9 cellular contexts compared by ENCODE assay signal in genomic region chr3:184299488-184300376, GRCh38. TPM values are rescaled to one million over a fixed set of nuclear protein-coding genes. Genes with fewer than 3 reads are reported as not detected.
DNase-seq lines count a peak whose midpoint lies in the region; ATAC-seq and TF ChIP-seq lines count a peak whose summit lies in the region.
"Had no signal": no experiment of that assay in that cellular context is flagged by ENCODE, and none has a peak within 500 bp of the region (broad histone marks: within the 10 kb centered on the region; RNA-seq: fewer than 3 reads in every experiment).

No MANE protein-coding gene starts in this region.

- H3K4me2 ChIP-seq in IMR-90 (ENCODE audit: low read depth, low read length), result peak overlapping the region; percentile 95

- peak overlapping the region; percentile 97 for H3K4me3 Mint-ChIP-seq in Calu3 (ENCODE audit: low read depth, unreplicated experiment)

- CTCF ChIA-PET in Calu3 (lab: Charles Lee), result interaction anchor here (0.5 to 1.0 kb wide), 4 partner anchors 12 to 602 kb away, joined by 3 to 4 read pairs (median 3); partner anchors contain the start of gene YEATS2
- CTCF ChIA-PET in IMR-90 (lab: Yijun Ruan, JAX), result interaction anchor here (0.9 kb wide), 1 partner anchor 11 kb away, joined by 3 read pairs; no protein-coding TSS in a partner anchor

- TF ChIP-seq POLR2A in IMR-90 (IDR thresholded peaks at IDR 0.05; ENCODE audit: low read depth, low read length), result peak; percentile 61
- TF ChIP-seq POLR2A in body of pancreas (IDR thresholded peaks at IDR 0.05), result no peak
- TF ChIP-seq POLR2A in uterus (IDR thresholded peaks at IDR 0.05), result no peak

- peaks cover 27 to 49% of the 10 kb centered on the region in 2 experiments for H3K79me1 ChIP-seq in IMR-90 (ENCODE audit: low read depth in 1 of 2, low read length in 2 of 2)

- BruUV-seq in Calu3 (replicated peaks; lab: Mats Ljungman, UMichigan), result TSS peak; percentile 62
- no TSS peak for BruUV-seq in IMR-90 (replicated peaks; lab: Mats Ljungman, UMichigan)

- no peak overlapping the region for H3K18ac ChIP-seq in IMR-90 (ENCODE audit: low read depth, low read length)

- H3K27me3 Mint-ChIP-seq in Calu3 (ENCODE audit: unreplicated experiment), result peaks cover 26% of the 10 kb centered on the region

- H2BK5ac ChIP-seq in IMR-90 (ENCODE audit: low read depth, low read length, poor library complexity, severe bottlenecking), result peak overlapping the region; percentile 85

- dilution Hi-C loops in IMR-90 (cut with HindIII; ENCODE audit: low sequenced_read_pairs, unreplicated experiment), result no loop called here

- H3K4me1 ChIP-seq in IMR-90 (ENCODE audit: control insufficient read depth, insufficient read depth, low read length) (peaks cover 2% of the 10 kb centered on the region; the same call in 1 of the 2 replicates), body of pancreas (peaks cover 29% of the 10 kb centered on the region), lower lobe of right lung (peaks cover 14% of the 10 kb centered on the region), uterus (peaks cover 0 to 5% of the 10 kb centered on the region in 2 donors)

- H2AK9ac ChIP-seq in IMR-90 (replicated peaks; ENCODE audit: low read depth, low read length, poor library complexity), result peak overlapping the region; percentile 98

- POLR2A ChIA-PET in IMR-90 (lab: Charles Lee; ENCODE audit: unreplicated experiment), result no interaction called here

- peak overlapping the region; percentile 62 for H3K14ac ChIP-seq in IMR-90 (replicated peaks; ENCODE audit: low read depth, low read length)

- no peak overlapping the region for H2BK20ac ChIP-seq in IMR-90 (ENCODE audit: low read depth, low read length)

- H3K4me3 ChIP-seq in IMR-90 (ENCODE audit: insufficient read depth, low read depth, low read length) (peak overlapping the region; percentile 96), body of pancreas (peak overlapping the region; percentile 49 to 85), lower lobe of right lung (peak overlapping the region; percentile 99), uterus (peak overlapping the region; percentile 82 to 94)

- H3K9ac ChIP-seq in IMR-90 (ENCODE audit: low read depth, low read length), result peak overlapping the region; percentile 93

- H2BK120ac ChIP-seq in IMR-90 (ENCODE audit: low read depth, low read length), result peak overlapping the region; percentile 64

- H3K9me1 ChIP-seq in IMR-90 (ENCODE audit: insufficient read depth, low read length), result no peaks in the 10 kb centered on the region; the same call in 1 of the 2 replicates

- ATAC-seq in IMR-90 (ENCODE audit: low read depth), result peak; percentile 15
- no peak for ATAC-seq in body of pancreas
- peak in 1 of 2 donors; percentile 29 for ATAC-seq in lower lobe of right lung
- no peak for ATAC-seq in HG02571 (IDR thresholded peaks at IDR 0.05; ENCODE audit: unreplicated experiment)

- H2AFZ ChIP-seq in IMR-90 (replicated peaks; ENCODE audit: low read length, poor library complexity), result peak overlapping the region; percentile 86

- peak overlapping the region; percentile 91 for H3K27ac Mint-ChIP-seq in Calu3 (ENCODE audit: unreplicated experiment)

- H3K27ac ChIP-seq in IMR-90 (ENCODE audit: insufficient read depth, low read length), result peak overlapping the region; percentile 91
- H3K27ac ChIP-seq in body of pancreas, result peak overlapping the region; percentile 17 to 84 (median 49)
- H3K27ac ChIP-seq in lower lobe of right lung, result peak overlapping the region; percentile 81
- H3K27ac ChIP-seq in uterus, result peak overlapping the region; percentile 83 to 90

- no peak for DNase-seq in Calu3
- DNase-seq in IMR-90, result peak; percentile 73
- no peak for DNase-seq in body of pancreas
- no peak for DNase-seq in lower lobe of right lung
- DNase-seq in uterus, result no peak
- DNase-seq in stimulated activated CD4-positive, alpha-beta T cell treated with anti-CD3 and anti-CD28 coated beads, Interleukin-12 subunit alpha, Interleukin-12 subunit beta, amount 100 ng/mL, for 4 hours, result no peak
- no peak for DNase-seq in NCI-H1048 (lab: John Stamatoyannopoulos, UW)

- in situ Hi-C loops in IMR-90 (cut with MboI; ENCODE audit: low sequenced_read_pairs), result no loop called here

- peaks cover 2% of the 10 kb centered on the region; the same call in 1 of the 2 replicates for H3K27me3 ChIP-seq in IMR-90 (ENCODE audit: control insufficient read depth, insufficient read depth, low read length)
- H3K27me3 ChIP-seq in body of pancreas, result no peaks in the 10 kb centered on the region
- H3K27me3 ChIP-seq in lower lobe of right lung (ENCODE audit: low read depth), result no peaks in the 10 kb centered on the region
- H3K27me3 ChIP-seq in uterus, result no peaks in the 10 kb centered on the region

- peak overlapping the region; percentile 76 for H3K4ac ChIP-seq in IMR-90 (ENCODE audit: low read depth, low read length)

- TF ChIP-seq CTCF in Calu3 (IDR thresholded peaks at IDR 0.05; ENCODE audit: unreplicated experiment) (no peak), IMR-90 (conservative IDR thresholded peaks at IDR 0.05; ENCODE audit: low read depth, low read length) (no peak), body of pancreas (IDR thresholded peaks at IDR 0.05) (no peak), lower lobe of right lung (IDR thresholded peaks at IDR 0.05) (no peak), uterus (IDR thresholded peaks at IDR 0.05) (no peak)

- TF ChIP-seq RAD21 in IMR-90 (IDR thresholded peaks at IDR 0.05; ENCODE audit: low read length), result no peak

- intact Hi-C loops in Calu3 (cut with micrococcal nuclease; ENCODE audit: unreplicated experiment), result no loop called here
- intact Hi-C loops in IMR-90 (cut with micrococcal nuclease), result loop anchor here (1.0 kb wide), 1 partner anchor 15 kb away; the partner anchor contains the start of gene EIF4G1
- intact Hi-C loops in body of pancreas (cut with DNase I), result no loop called here
- intact Hi-C loops in lower lobe of right lung (cut with DNase I), result no loop called here
- intact Hi-C loops in uterus (cut with DNase I; ENCODE audit: low total_unique reads), result loop anchor here (5.0 kb wide), 1 partner anchor 53 kb away; no protein-coding TSS in a partner anchor

- H3K36me3 ChIP-seq in IMR-90 (ENCODE audit: control insufficient read depth, insufficient read depth, low read length), result peaks cover 36% of the 10 kb centered on the region
- peaks cover 11 to 24% of the 10 kb centered on the region in 2 donors for H3K36me3 ChIP-seq in body of pancreas (replicated peaks in 1 of 2; ENCODE audit: insufficient read depth in 1 of 2, low read depth in 2 of 2)
- peaks cover 45% of the 10 kb centered on the region for H3K36me3 ChIP-seq in lower lobe of right lung
- H3K36me3 ChIP-seq in uterus, result no peaks in the 10 kb centered on the region

- 0% methylated on average over 10 of the region's 29 CpGs; no CpG with 5 or more reads in 1 of the 2 experiments for WGBS in IMR-90 (ENCODE audit: extremely low coverage in 2 of 2, insufficient read length in 1 of 2), 2 experiments
- WGBS in body of pancreas, 2 donors, result 13 to 23% methylated on average over 21 to 29 of the region's 29 CpGs

- H3K23ac ChIP-seq in IMR-90 (ENCODE audit: low read depth, low read length), result peak overlapping the region; percentile 96

- H2BK15ac ChIP-seq in IMR-90 (ENCODE audit: low read depth, low read length), result peak overlapping the region; percentile 12; the same call in 1 of the 3 replicates

- H3K36me3 Mint-ChIP-seq in Calu3 (ENCODE audit: insufficient read depth, unreplicated experiment), result peaks cover 66% of the 10 kb centered on the region

- H4K5ac ChIP-seq in IMR-90 (ENCODE audit: low read depth, low read length), result peak overlapping the region; percentile 65

- peak overlapping the region; percentile 0 to 67; a peak in 2 of 4 replicates for H4K8ac ChIP-seq in IMR-90 (ENCODE audit: low read depth in 2 of 2, low read length in 2 of 2)

- H4K91ac ChIP-seq in IMR-90 (ENCODE audit: insufficient read depth, low read depth, low read length), result peak overlapping the region; percentile 57

- H3K56ac ChIP-seq in IMR-90 (ENCODE audit: extremely low read depth, insufficient read depth, low read length), result peak overlapping the region; percentile 83

- peaks cover 16% of the 10 kb centered on the region for H3K4me1 Mint-ChIP-seq in Calu3 (ENCODE audit: low read depth, unreplicated experiment)

- peaks cover 44% of the 10 kb centered on the region for H4K20me1 ChIP-seq in IMR-90 (ENCODE audit: insufficient read depth, low read length)

- H3K9me3 Mint-ChIP-seq in Calu3 (ENCODE audit: low read depth, unreplicated experiment), result no peaks in the 10 kb centered on the region

- H3K9me3 ChIP-seq in IMR-90 (ENCODE audit: control insufficient read depth, insufficient read depth, low read length), result no peaks in the 10 kb centered on the region
- H3K9me3 ChIP-seq in body of pancreas, result no peaks in the 10 kb centered on the region
- no peaks in the 10 kb centered on the region for H3K9me3 ChIP-seq in lower lobe of right lung
- H3K9me3 ChIP-seq in uterus, result no peaks in the 10 kb centered on the region

- H2AK5ac ChIP-seq in IMR-90 (ENCODE audit: low read depth, low read length), result peak overlapping the region; percentile 58

RNA-seq across cellular contexts. Expression of gene PSMD2, which starts 0.7 kb away (rescaled TPM):
- total RNA-seq in Calu3 (2022) (513 and 530 TPM in 2 replicates), IMR-90 (2012; rRNA removed) (697 and 872 TPM in 2 replicates), body of pancreas (10 to 100 TPM; 75.0 to 83.7 TPM), lower lobe of right lung (135 TPM), uterus (100 to 1,000 TPM; 117 to 275 (median 147) TPM)
- 474 and 514 TPM in 2 replicates for polyA plus RNA-seq in IMR-90 (2012; rRNA removed)
- polyA plus RNA-seq in IMR-90 (2012; cell fraction: cytosol; rRNA removed), result 246 and 479 TPM in 2 replicates
- polyA plus RNA-seq in IMR-90 (2012; cell fraction: nucleus; rRNA removed; ENCODE audit: low replicate concordance), result 457 and 630 TPM in 2 replicates

RNA-seq across cellular contexts. Expression of gene EIF4G1, which starts 14.7 kb away (rescaled TPM):
- 662 and 673 TPM in 2 replicates for total RNA-seq in Calu3 (2022)
- total RNA-seq in IMR-90 (2012; rRNA removed), result 225 TPM in 2 replicates
- polyA plus RNA-seq in IMR-90 (2012; rRNA removed), result 274 and 300 TPM in 2 replicates
- 216 and 229 TPM in 2 replicates for polyA plus RNA-seq in IMR-90 (2012; cell fraction: cytosol; rRNA removed)
- polyA plus RNA-seq in IMR-90 (2012; cell fraction: nucleus; rRNA removed; ENCODE audit: low replicate concordance), result 361 and 453 TPM in 2 replicates
- total RNA-seq in body of pancreas, result 100 to 1,000 TPM; 146 to 213 TPM
- total RNA-seq in lower lobe of right lung, result 271 TPM
- total RNA-seq in uterus, result 100 to 1,000 TPM; 133 to 269 (median 170) TPM

RNA-seq across cellular contexts. Expression of gene ECE2, which starts 23.9 kb away (rescaled TPM):
- total RNA-seq in Calu3 (2022), result not detected in 2 replicates
- total RNA-seq in IMR-90 (2012; rRNA removed), result not detected in 2 replicates
- polyA plus RNA-seq in IMR-90 (2012; rRNA removed), result not detected in 2 replicates
- not detected in 2 replicates for polyA plus RNA-seq in IMR-90 (2012; cell fraction: cytosol; rRNA removed)
- polyA plus RNA-seq in IMR-90 (2012; cell fraction: nucleus; rRNA removed; ENCODE audit: low replicate concordance), result 0.02 TPM in 1 of 2 replicates, not detected in the other
- 10 to 100 TPM; 11.7 to 18.8 TPM for total RNA-seq in body of pancreas
- total RNA-seq in lower lobe of right lung, result not detected
- total RNA-seq in uterus, result not detected
- total RNA-seq: T-helper 2 cell treated with Interferon-gamma antibody and Interleukin-4, amounts not matched to agents 100 ng/mL and 5 ng/mL, for 36 hours had no signal

RNA-seq across cellular contexts. Expression of gene FAM131A, which starts 37.7 kb away (rescaled TPM):
- total RNA-seq in Calu3 (2022), result 24.4 and 29.2 TPM in 2 replicates
- 9.7 and 10.8 TPM in 2 replicates for total RNA-seq in IMR-90 (2012; rRNA removed)
- polyA plus RNA-seq in IMR-90 (2012; rRNA removed), result 16.5 and 19.5 TPM in 2 replicates
- polyA plus RNA-seq in IMR-90 (2012; cell fraction: cytosol; rRNA removed), result 28.8 and 38.6 TPM in 2 replicates
- 32.2 and 40.8 TPM in 2 replicates for polyA plus RNA-seq in IMR-90 (2012; cell fraction: nucleus; rRNA removed; ENCODE audit: low replicate concordance)
- total RNA-seq in body of pancreas, result 10 to 100 TPM; 11.5 to 13.5 TPM
- total RNA-seq in lower lobe of right lung, result 17.0 TPM
- total RNA-seq in uterus, result 10 to 100 TPM; 13.2 to 42.6 (median 36.8) TPM

RNA-seq across cellular contexts. Expression of gene CAMK2N2, which starts 38.4 kb away (rescaled TPM):
- total RNA-seq in Calu3 (2022) (3.3 and 3.6 TPM in 2 replicates), IMR-90 (2012; rRNA removed) (not detected in 2 replicates), body of pancreas (1 to 10 TPM; 1.6 to 1.8 TPM), lower lobe of right lung (not detected), uterus (not detected)
- polyA plus RNA-seq in IMR-90 (2012; rRNA removed), result 0.29 and 0.34 TPM in 2 replicates
- 0.40 and 0.69 TPM in 2 replicates for polyA plus RNA-seq in IMR-90 (2012; cell fraction: cytosol; rRNA removed)
- 0.14 and 0.22 TPM in 2 replicates for polyA plus RNA-seq in IMR-90 (2012; cell fraction: nucleus; rRNA removed; ENCODE audit: low replicate concordance)

Comparison
In these comparisons a context has a peak if more than half of its experiments do, and no peak if none do; other contexts are left out.
1. RNA of gene ECE2, which starts 23.9 kb away (total RNA-seq): 11.7 to 18.8 TPM in body of pancreas; not detected in Calu3, not detected in IMR-90, not detected in lower lobe of right lung (single experiment) and not detected in uterus; every median in the first group is over 10 times any median in the second.
2. intact Hi-C loops: an anchor here in IMR-90 (1.0 kb wide) and uterus (5.0 kb wide); none called in Calu3, body of pancreas and lower lobe of right lung.
3. Peak in every context shown above with its lines, with median percentiles within 50 percentile points of each other: H3K27ac ChIP-seq and H3K4me3 ChIP-seq.